18 cellular contexts compared by ENCODE assay signal in the genomic region with DNA sequence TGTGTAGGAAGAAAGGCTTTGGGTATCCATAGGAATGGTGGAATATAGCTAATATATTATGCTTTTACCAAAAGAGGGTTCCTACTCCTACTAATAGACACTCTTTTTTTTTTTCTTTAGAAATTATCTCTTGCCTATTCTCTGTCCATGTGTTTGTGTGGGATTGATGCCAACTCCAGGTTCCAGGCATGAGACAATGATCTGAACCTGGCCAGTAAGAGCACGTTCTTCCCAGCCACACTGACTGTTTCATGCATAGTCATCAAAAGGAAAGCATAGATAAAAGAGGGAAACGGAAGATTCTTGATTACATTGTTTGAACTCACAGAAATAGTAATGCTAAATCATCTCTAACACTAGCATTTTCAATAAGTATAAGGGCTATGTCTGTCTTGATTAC.
"Had no signal": no experiment of that assay in that cellular context is flagged by ENCODE, and none has a peak within 500 bp of the region (broad histone marks: within the 10 kb centered on the region; RNA-seq: fewer than 3 reads in every experiment).

No MANE protein-coding gene starts in this region.

- ATAC-seq: activated naive CD4-positive, alpha-beta T cell treated with anti-CD3 and anti-CD28 coated beads, Interleukin-2, amount 50 U/mL, for 72 hours; activated T-cell treated with anti-CD3 and anti-CD28 coated beads, Interleukin-2, amount 50 U/mL, for 72 hours; gastroesophageal sphincter; left lobe of liver; mucosa of descending colon; naive thymus-derived CD4-positive, alpha-beta T cell; stimulated activated naive CD8-positive, alpha-beta T cell treated with anti-CD3 and anti-CD28 coated beads, Interleukin-15, amount 100 ng/mL, for 72 hours had no signal

- FAIRE-seq: keratinocyte had no signal

- H3K4me1 Mint-ChIP-seq: activated CD4-positive, alpha-beta T cell treated with anti-CD3 and anti-CD28 coated beads, Interleukin-2, amount 10 ng/mL, durations not matched to agents 7 days and 5 days; brain; naive thymus-derived CD4-positive, alpha-beta T cell; stimulated activated naive CD8-positive, alpha-beta T cell treated with anti-CD3 and anti-CD28 coated beads, Interleukin-15, amount 100 ng/mL, for 72 hours had no signal

- H3K27ac Mint-ChIP-seq: activated CD4-positive, alpha-beta T cell treated with anti-CD3 and anti-CD28 coated beads, Interleukin-2, amount 10 ng/mL, durations not matched to agents 7 days and 5 days; activated naive CD4-positive, alpha-beta T cell treated with anti-CD3 and anti-CD28 coated beads, Interleukin-2, amount 50 U/mL, for 72 hours; activated T-cell treated with anti-CD3 and anti-CD28 coated beads, Interleukin-2, amount 50 U/mL, for 72 hours; brain; naive thymus-derived CD4-positive, alpha-beta T cell; stimulated activated naive CD8-positive, alpha-beta T cell treated with anti-CD3 and anti-CD28 coated beads, Interleukin-15, amount 100 ng/mL, for 72 hours had no signal

- DNase-seq: activated CD4-positive, alpha-beta T cell treated with anti-CD3 and anti-CD28 coated beads, Interleukin-2, amount 10 ng/mL, durations not matched to agents 7 days and 5 days; activated CD8-positive, alpha-beta memory T cell treated with anti-CD3 and anti-CD28 coated beads, Interleukin-2, amount 50 U/mL, for 48 hours; activated gamma-delta T cell; activated T-cell treated with anti-CD3 and anti-CD28 coated beads, Interleukin-2, amount 50 U/mL, for 72 hours; amygdala; cerebellar nuclear complex; dermis blood vessel endothelial cell; erythroblast; mucosa of descending colon; naive thymus-derived CD4-positive, alpha-beta T cell; stimulated activated CD4-positive, alpha-beta T cell treated with anti-CD3 and anti-CD28 coated beads, Interleukin-1b, Interleukin-23, amount 100 ng/mL, for 48 hours; stimulated activated naive CD8-positive, alpha-beta T cell treated with anti-CD3 and anti-CD28 coated beads, Interleukin-15, amount 100 ng/mL, for 72 hours; upper lobe of left lung had no signal

- H3K4me3 ChIP-seq: gastroesophageal sphincter, mucosa of descending colon, upper lobe of left lung had no signal

- H3K4me3 Mint-ChIP-seq: activated CD4-positive, alpha-beta T cell treated with anti-CD3 and anti-CD28 coated beads, Interleukin-2, amount 10 ng/mL, durations not matched to agents 7 days and 5 days; activated T-cell treated with anti-CD3 and anti-CD28 coated beads, Interleukin-2, amount 50 U/mL, for 72 hours; brain; naive thymus-derived CD4-positive, alpha-beta T cell; stimulated activated naive CD8-positive, alpha-beta T cell treated with anti-CD3 and anti-CD28 coated beads, Interleukin-15, amount 100 ng/mL, for 72 hours had no signal

- H3K9me3 ChIP-seq: gastroesophageal sphincter, upper lobe of left lung had no signal

- H3K27ac ChIP-seq: gastroesophageal sphincter, upper lobe of left lung had no signal

- H3K27me3 Mint-ChIP-seq: activated CD4-positive, alpha-beta T cell treated with anti-CD3 and anti-CD28 coated beads, Interleukin-2, amount 10 ng/mL, durations not matched to agents 7 days and 5 days; brain; naive thymus-derived CD4-positive, alpha-beta T cell; stimulated activated naive CD8-positive, alpha-beta T cell treated with anti-CD3 and anti-CD28 coated beads, Interleukin-15, amount 100 ng/mL, for 72 hours had no signal

- H3K36me3 Mint-ChIP-seq: brain; naive thymus-derived CD4-positive, alpha-beta T cell had no signal

- H3K4me1 ChIP-seq: gastroesophageal sphincter, upper lobe of left lung had no signal

- H3K27me3 ChIP-seq: gastroesophageal sphincter, upper lobe of left lung had no signal

- H3K36me3 ChIP-seq: gastroesophageal sphincter, upper lobe of left lung had no signal
